Comparison of ENCODE assay signal across 10 cellular contexts in the genomic region with DNA sequence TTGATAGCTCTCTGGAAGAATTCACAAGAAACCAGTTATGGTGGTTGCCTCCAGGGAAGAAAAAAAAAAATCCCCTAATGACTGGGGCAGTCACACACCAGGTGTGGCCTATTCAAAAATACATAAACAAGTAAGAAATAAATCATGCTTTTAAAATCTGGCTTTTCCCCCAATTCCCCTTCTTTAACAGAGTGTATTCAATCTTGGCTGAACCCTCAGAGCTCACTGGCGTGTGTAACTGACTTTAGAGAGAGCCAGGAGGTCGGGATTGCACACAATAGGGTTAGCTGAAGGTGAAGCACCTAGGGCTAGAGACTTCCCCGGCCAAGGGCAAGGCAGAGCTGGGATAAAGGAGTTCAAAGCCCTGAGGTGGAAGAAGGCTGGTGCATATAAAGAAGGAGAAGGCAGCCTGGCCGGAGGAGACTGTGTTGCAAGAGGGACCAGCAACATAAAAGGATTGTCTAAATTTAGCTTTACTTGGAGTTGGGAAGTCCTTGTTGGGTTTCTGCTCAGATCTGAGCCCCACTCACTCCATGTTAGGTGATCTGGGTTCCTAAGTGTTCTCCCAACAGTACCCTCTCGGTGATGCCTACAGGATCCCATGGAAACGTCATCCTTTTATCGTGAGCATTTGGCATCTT. TPM values are rescaled to one million over a fixed set of nuclear protein-coding genes. Genes with fewer than 3 reads are reported as not detected.
DNase-seq lines count a peak whose midpoint lies in the region; ATAC-seq and TF ChIP-seq lines count a peak whose summit lies in the region.
"Had no signal": no experiment of that assay in that cellular context is flagged by ENCODE, and none has a peak within 500 bp of the region (broad histone marks: within the 10 kb centered on the region; RNA-seq: fewer than 3 reads in every experiment).

No MANE protein-coding gene starts in this region.

- H3K36me3 ChIP-seq in esophagus (ENCODE audit: control insufficient read depth in 2 of 2, insufficient read depth in 2 of 2, low read length in 1 of 2), result no peaks in the 10 kb centered on the region
- no peaks in the 10 kb centered on the region for H3K36me3 ChIP-seq in transverse colon
- H3K36me3 ChIP-seq in brain microvascular endothelial cell (replicated peaks), result no peaks in the 10 kb centered on the region

- H3K27ac Mint-ChIP-seq in activated T-cell treated with anti-CD3 and anti-CD28 coated beads, Interleukin-2, amount 50 U/mL, for 72 hours, result peak overlapping the region; percentile 88
- H3K27ac Mint-ChIP-seq in HFFc6, result no peak overlapping the region

- peaks cover 9 to 27% of the 10 kb centered on the region in 2 donors for H3K36me3 Mint-ChIP-seq in activated T-cell treated with anti-CD3 and anti-CD28 coated beads, Interleukin-2, amount 50 U/mL, for 72 hours (ENCODE audit: insufficient read depth in 2 of 2)
- H3K36me3 Mint-ChIP-seq in HFFc6 (ENCODE audit: low read depth), result peaks cover 7% of the 10 kb centered on the region

- ATAC-seq in activated T-cell treated with anti-CD3 and anti-CD28 coated beads, Interleukin-2, amount 50 U/mL, for 72 hours (replicated peaks in 1 of 2), result peak; percentile 49 to 61
- peak; percentile 41 for ATAC-seq in HG03378 (IDR thresholded peaks at IDR 0.05; ENCODE audit: unreplicated experiment)

- TF ChIP-seq CTCF in transverse colon (IDR thresholded peaks at IDR 0.05) (no peak), brain microvascular endothelial cell (IDR thresholded peaks at IDR 0.05; ENCODE audit: low read depth, low read length, missing control alignments) (no peak), HFFc6 (IDR thresholded peaks at IDR 0.05) (no peak)

- H3K9me3 ChIP-seq in esophagus (ENCODE audit: control insufficient read depth in 2 of 2, insufficient read depth in 1 of 2, low read depth in 1 of 2, low read length in 1 of 2) (no peaks in the 10 kb centered on the region), transverse colon (no peaks in the 10 kb centered on the region)

- H3K4me3 Mint-ChIP-seq in activated T-cell treated with anti-CD3 and anti-CD28 coated beads, Interleukin-2, amount 50 U/mL, for 72 hours, result peak overlapping the region; percentile 75 to 94
- H3K4me3 Mint-ChIP-seq in HFFc6, result no peak overlapping the region

- TF ChIP-seq POLR2A in transverse colon (IDR thresholded peaks at IDR 0.05), result no peak

- H3K9me3 Mint-ChIP-seq in activated T-cell treated with anti-CD3 and anti-CD28 coated beads, Interleukin-2, amount 50 U/mL, for 72 hours, result no peaks in the 10 kb centered on the region
- no peaks in the 10 kb centered on the region for H3K9me3 Mint-ChIP-seq in HFFc6

- peak; percentile 37 to 44 for DNase-seq in activated T-cell treated with anti-CD3 and anti-CD28 coated beads, Interleukin-2, amount 50 U/mL, for 72 hours
- DNase-seq in activated T-cell treated with anti-CD3 and anti-CD28 coated beads, Interleukin-2, amount 50 U/mL, for 1 hour, result no peak
- DNase-seq in transverse colon, result no peak
- DNase-seq in NCI-H526 treated with DMSO at 0.1 percent for 48 hours (lab: John Stamatoyannopoulos, UW), result no peak
- no peak for DNase-seq in brain microvascular endothelial cell
- DNase-seq in HFFc6, result no peak
- DNase-seq: KG1 had no signal

- TF ChIP-seq EP300 in transverse colon (IDR thresholded peaks at IDR 0.05; ENCODE audit: low read depth), result no peak

- in situ Hi-C loops in transverse colon (cut with MboI; ENCODE audit: low pct_ligation_motif_present in 1 of 4, low pct_unique_long_range_greater_than_20kb in 1 of 4, low sequenced_read_pairs in 3 of 4), result no loop called here
- in situ Hi-C loops in brain microvascular endothelial cell (cut with HindIII; ENCODE audit: low pct_ligation_motif_present, low sequenced_read_pairs), result no loop called here

- intact Hi-C loops in transverse colon (cut with DNase I; ENCODE audit: low total_unique reads), result loop anchor here (5.0 kb wide), 1 partner anchor 701 kb away; no protein-coding TSS in a partner anchor

- H3K4me1 ChIP-seq in esophagus (ENCODE audit: control insufficient read depth in 2 of 2, insufficient read depth in 2 of 2, low read length in 1 of 2) (peaks cover 4 to 7% of the 10 kb centered on the region in 2 donors), transverse colon (peaks cover 14 to 68% (median 37%) of the 10 kb centered on the region in 4 donors)

- H3K27ac ChIP-seq in esophagus (ENCODE audit: low read depth in 2 of 2, low read length in 1 of 2), result peak overlapping the region; percentile 30 to 61
- H3K27ac ChIP-seq in transverse colon, result peak overlapping the region; percentile 60 to 76 (median 70)
- no peak overlapping the region for H3K27ac ChIP-seq in brain microvascular endothelial cell
- H3K27ac ChIP-seq: C4-2B had no signal

- peaks cover 99% of the 10 kb centered on the region for H3K4me1 Mint-ChIP-seq in activated T-cell treated with anti-CD3 and anti-CD28 coated beads, Interleukin-2, amount 50 U/mL, for 72 hours (ENCODE audit: low read depth)
- H3K4me1 Mint-ChIP-seq in HFFc6 (ENCODE audit: low read depth), result peaks cover 41% of the 10 kb centered on the region

- H3K27me3 ChIP-seq in esophagus (ENCODE audit: control insufficient read depth in 1 of 2, insufficient read depth in 2 of 2, low read length in 2 of 2), result no peaks in the 10 kb centered on the region
- no peaks in the 10 kb centered on the region for H3K27me3 ChIP-seq in transverse colon
- H3K27me3 ChIP-seq in brain microvascular endothelial cell (replicated peaks), result no peaks in the 10 kb centered on the region

- 39 to 57% methylated on average over 7 of the region's 7 CpGs for WGBS in esophagus, 2 donors
- WGBS in transverse colon (ENCODE audit: low coverage in 1 of 2), 2 donors, result 54 to 64% methylated on average over 7 of the region's 7 CpGs

- H3K4me3 ChIP-seq in esophagus (ENCODE audit: low read depth in 1 of 2, low read length in 2 of 2) (no peak overlapping the region), transverse colon (no peak overlapping the region), brain microvascular endothelial cell (ENCODE audit: low read depth, low read length) (no peak overlapping the region)

- H3K27me3 Mint-ChIP-seq in activated T-cell treated with anti-CD3 and anti-CD28 coated beads, Interleukin-2, amount 50 U/mL, for 72 hours (ENCODE audit: low read depth), result no peaks in the 10 kb centered on the region
- H3K27me3 Mint-ChIP-seq in HFFc6 (ENCODE audit: insufficient read depth), result no peaks in the 10 kb centered on the region

RNA-seq across cellular contexts. Expression of a gene that starts 19.7 kb away (rescaled TPM):
- 100 to 1,000 TPM; 301 to 323 TPM for total RNA-seq in activated T-cell treated with anti-CD3 and anti-CD28 coated beads, Interleukin-2, amount 50 U/mL, for 72 hours
- 10 to 100 TPM; 16.1 to 19.1 TPM for polyA plus RNA-seq in esophagus
- 100 to 1,000 TPM in 1 of 4 donors, 10 to 100 TPM in 3; 38.5 to 114 (median 62.9) TPM for total RNA-seq in transverse colon
- 10 to 100 TPM; 34.7 to 40.6 (median 35.5) TPM for total RNA-seq in HFFc6 (2021; fragmentation: NEBNext Ultra II Directional; extraction: Animal tissue kit (Norgen Biotek cat#: 25700))

RNA-seq across cellular contexts. Expression of a gene that starts 30.4 kb away (rescaled TPM):
- total RNA-seq in activated T-cell treated with anti-CD3 and anti-CD28 coated beads, Interleukin-2, amount 50 U/mL, for 72 hours, result 10 to 100 TPM; 27.3 to 31.7 TPM
- 10 to 100 TPM in 1 of 2 donors, 1 to 10 TPM in 1; 8.6 to 12.2 TPM for polyA plus RNA-seq in esophagus
- total RNA-seq in transverse colon, result 10 to 100 TPM; 25.7 to 33.7 (median 32.7) TPM
- 10 to 100 TPM; 44.9 to 51.2 (median 48.5) TPM for total RNA-seq in HFFc6 (2021; fragmentation: NEBNext Ultra II Directional; extraction: Animal tissue kit (Norgen Biotek cat#: 25700))

Comparison
In these comparisons a context has a peak if more than half of its experiments do, and no peak if none do; other contexts are left out.
1. DNase-seq: peak in activated T-cell treated with anti-CD3 and anti-CD28 coated beads, Interleukin-2, amount 50 U/mL, for 72 hours (2 of 2); none in activated T-cell treated with anti-CD3 and anti-CD28 coated beads, Interleukin-2, amount 50 U/mL, for 1 hour (single experiment), transverse colon (single experiment), NCI-H526 treated with DMSO at 0.1 percent for 48 hours (single experiment), brain microvascular endothelial cell (single experiment) and HFFc6 (single experiment).